ENCODE assay signal across 1 cellular context in the genomic region with DNA sequence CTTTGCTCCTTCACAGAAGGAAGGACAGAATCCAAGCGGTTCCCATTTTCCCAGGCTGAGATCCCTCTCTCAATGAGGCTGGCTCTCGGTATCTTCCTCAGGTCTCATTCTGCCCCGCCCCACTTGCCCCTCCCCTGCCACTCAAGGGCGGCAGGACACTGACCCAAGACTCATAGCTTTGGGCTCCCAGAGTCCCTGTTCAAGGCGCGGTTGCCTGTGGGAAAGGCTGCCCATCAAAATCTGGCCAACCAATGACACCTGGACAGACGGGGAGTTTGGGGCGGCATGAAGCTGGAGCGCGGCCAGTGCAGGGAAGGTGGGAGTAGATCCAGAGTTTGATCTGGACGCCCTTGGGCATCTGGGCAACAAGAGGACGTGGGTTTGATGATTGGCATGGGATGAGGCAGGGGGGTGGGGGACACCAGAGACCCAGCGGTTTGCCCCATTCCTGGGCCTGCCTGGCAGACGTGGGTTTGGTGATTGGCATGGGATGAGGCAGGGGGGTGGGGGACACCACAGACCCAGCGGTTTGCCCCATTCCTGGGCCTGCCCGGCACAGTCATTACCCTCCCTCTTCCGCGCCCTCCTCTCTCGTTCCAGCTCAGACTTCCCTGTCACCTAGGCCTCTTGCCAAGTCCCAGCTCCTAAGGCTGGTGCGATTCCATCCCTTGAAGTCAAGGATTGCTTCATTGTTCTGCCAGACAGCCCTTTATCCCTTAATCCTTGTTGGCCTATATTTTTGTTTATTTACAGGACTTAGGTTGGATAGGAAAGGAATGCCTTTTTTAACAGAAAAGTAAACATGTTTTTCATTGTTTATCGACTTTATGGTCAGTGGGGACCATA.
TF ChIP-seq lines count a peak whose summit lies in the region.

No MANE protein-coding gene starts in this region.

TF ChIP-seq in HepG2, 621 proteins besides CTCF, POLR2A, EP300 and RAD21 (continued from another document and continues in another):
- TF ChIP-seq, protein P1, sequence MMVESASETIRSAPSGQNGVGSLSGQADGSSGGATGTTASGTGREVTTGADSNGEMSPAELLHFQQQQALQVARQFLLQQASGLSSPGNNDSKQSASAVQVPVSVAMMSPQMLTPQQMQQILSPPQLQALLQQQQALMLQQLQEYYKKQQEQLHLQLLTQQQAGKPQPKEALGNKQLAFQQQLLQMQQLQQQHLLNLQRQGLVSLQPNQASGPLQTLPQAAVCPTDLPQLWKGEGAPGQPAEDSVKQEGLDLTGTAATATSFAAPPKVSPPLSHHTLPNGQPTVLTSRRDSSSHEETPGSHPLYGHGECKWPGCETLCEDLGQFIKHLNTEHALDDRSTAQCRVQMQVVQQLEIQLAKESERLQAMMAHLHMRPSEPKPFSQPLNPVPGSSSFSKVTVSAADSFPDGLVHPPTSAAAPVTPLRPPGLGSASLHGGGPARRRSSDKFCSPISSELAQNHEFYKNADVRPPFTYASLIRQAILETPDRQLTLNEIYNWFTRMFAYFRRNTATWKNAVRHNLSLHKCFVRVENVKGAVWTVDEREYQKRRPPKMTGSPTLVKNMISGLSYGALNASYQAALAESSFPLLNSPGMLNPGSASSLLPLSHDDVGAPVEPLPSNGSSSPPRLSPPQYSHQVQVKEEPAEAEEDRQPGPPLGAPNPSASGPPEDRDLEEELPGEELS (CRISPR knock-in tag; IDR thresholded peaks at IDR 0.05), result no peak
- TF ChIP-seq TARDBP (CRISPR knock-in tag; IDR thresholded peaks at IDR 0.05), result 0 out of 2 replicates have a peak, but pooled peaks have one; percentile 35
- peak; percentile 63 for TF ChIP-seq NCOA2 (CRISPR knock-in tag; IDR thresholded peaks at IDR 0.05)
- peak; percentile 1; the same call in 1 of the 2 replicates for TF ChIP-seq MIXL1 (CRISPR knock-in tag; IDR thresholded peaks at IDR 0.05)
- TF ChIP-seq, protein P2, sequence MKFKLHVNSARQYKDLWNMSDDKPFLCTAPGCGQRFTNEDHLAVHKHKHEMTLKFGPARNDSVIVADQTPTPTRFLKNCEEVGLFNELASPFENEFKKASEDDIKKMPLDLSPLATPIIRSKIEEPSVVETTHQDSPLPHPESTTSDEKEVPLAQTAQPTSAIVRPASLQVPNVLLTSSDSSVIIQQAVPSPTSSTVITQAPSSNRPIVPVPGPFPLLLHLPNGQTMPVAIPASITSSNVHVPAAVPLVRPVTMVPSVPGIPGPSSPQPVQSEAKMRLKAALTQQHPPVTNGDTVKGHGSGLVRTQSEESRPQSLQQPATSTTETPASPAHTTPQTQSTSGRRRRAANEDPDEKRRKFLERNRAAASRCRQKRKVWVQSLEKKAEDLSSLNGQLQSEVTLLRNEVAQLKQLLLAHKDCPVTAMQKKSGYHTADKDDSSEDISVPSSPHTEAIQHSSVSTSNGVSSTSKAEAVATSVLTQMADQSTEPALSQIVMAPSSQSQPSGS (CRISPR knock-in tag; IDR thresholded peaks at IDR 0.05), result no peak
- no peak for TF ChIP-seq KLF16 (CRISPR knock-in tag; IDR thresholded peaks at IDR 0.05)
- TF ChIP-seq, protein P3, sequence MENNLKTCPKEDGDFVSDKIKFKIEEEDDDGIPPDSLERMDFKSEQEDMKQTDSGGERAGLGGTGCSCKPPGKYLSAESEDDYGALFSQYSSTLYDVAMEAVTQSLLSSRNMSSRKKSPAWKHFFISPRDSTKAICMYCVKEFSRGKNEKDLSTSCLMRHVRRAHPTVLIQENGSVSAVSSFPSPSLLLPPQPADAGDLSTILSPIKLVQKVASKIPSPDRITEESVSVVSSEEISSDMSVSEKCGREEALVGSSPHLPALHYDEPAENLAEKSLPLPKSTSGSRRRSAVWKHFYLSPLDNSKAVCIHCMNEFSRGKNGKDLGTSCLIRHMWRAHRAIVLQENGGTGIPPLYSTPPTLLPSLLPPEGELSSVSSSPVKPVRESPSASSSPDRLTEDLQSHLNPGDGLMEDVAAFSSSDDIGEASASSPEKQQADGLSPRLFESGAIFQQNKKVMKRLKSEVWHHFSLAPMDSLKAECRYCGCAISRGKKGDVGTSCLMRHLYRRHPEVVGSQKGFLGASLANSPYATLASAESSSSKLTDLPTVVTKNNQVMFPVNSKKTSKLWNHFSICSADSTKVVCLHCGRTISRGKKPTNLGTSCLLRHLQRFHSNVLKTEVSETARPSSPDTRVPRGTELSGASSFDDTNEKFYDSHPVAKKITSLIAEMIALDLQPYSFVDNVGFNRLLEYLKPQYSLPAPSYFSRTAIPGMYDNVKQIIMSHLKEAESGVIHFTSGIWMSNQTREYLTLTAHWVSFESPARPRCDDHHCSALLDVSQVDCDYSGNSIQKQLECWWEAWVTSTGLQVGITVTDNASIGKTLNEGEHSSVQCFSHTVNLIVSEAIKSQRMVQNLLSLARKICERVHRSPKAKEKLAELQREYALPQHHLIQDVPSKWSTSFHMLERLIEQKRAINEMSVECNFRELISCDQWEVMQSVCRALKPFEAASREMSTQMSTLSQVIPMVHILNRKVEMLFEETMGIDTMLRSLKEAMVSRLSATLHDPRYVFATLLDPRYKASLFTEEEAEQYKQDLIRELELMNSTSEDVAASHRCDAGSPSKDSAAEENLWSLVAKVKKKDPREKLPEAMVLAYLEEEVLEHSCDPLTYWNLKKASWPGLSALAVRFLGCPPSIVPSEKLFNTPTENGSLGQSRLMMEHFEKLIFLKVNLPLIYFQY (CRISPR knock-in tag; IDR thresholded peaks at IDR 0.05; ENCODE audit: borderline replicate concordance), result 0 out of 2 replicates have a peak, but pooled peaks have one; percentile 5
- TF ChIP-seq NONO (IDR thresholded peaks at IDR 0.05), result no peak
- peak; percentile 64; the same call in 1 of the 2 replicates for TF ChIP-seq NONO (CRISPR knock-in tag; conservative IDR thresholded peaks at IDR 0.05)
- no peak for TF ChIP-seq ZNF501 (CRISPR knock-in tag; IDR thresholded peaks at IDR 0.05)
- 0 out of 2 replicates have a peak, but pooled peaks have one; percentile 9 for TF ChIP-seq ZNF292 (CRISPR knock-in tag; IDR thresholded peaks at IDR 0.05; ENCODE audit: borderline replicate concordance, low read depth)
- TF ChIP-seq, protein P4, sequence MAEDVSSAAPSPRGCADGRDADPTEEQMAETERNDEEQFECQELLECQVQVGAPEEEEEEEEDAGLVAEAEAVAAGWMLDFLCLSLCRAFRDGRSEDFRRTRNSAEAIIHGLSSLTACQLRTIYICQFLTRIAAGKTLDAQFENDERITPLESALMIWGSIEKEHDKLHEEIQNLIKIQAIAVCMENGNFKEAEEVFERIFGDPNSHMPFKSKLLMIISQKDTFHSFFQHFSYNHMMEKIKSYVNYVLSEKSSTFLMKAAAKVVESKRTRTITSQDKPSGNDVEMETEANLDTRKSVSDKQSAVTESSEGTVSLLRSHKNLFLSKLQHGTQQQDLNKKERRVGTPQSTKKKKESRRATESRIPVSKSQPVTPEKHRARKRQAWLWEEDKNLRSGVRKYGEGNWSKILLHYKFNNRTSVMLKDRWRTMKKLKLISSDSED (CRISPR knock-in tag; IDR thresholded peaks at IDR 0.05), result no peak
- TF ChIP-seq SALL1 (CRISPR knock-in tag; IDR thresholded peaks at IDR 0.05), result peak; percentile 39; the same call in 1 of the 2 replicates
- TF ChIP-seq, protein P5, sequence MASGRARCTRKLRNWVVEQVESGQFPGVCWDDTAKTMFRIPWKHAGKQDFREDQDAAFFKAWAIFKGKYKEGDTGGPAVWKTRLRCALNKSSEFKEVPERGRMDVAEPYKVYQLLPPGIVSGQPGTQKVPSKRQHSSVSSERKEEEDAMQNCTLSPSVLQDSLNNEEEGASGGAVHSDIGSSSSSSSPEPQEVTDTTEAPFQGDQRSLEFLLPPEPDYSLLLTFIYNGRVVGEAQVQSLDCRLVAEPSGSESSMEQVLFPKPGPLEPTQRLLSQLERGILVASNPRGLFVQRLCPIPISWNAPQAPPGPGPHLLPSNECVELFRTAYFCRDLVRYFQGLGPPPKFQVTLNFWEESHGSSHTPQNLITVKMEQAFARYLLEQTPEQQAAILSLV (CRISPR knock-in tag; IDR thresholded peaks at IDR 0.05; ENCODE audit: borderline replicate concordance), result 0 out of 2 replicates have a peak, but pooled peaks have one; percentile 8
- TF ChIP-seq HOXD1 (CRISPR knock-in tag; IDR thresholded peaks at IDR 0.05), result no peak
- peak; percentile 60; the same call in 1 of the 2 replicates for TF ChIP-seq HHEX (CRISPR knock-in tag; IDR thresholded peaks at IDR 0.05)
- 0 out of 2 replicates have a peak, but pooled peaks have one; percentile 6 for TF ChIP-seq ARNTL (CRISPR knock-in tag; IDR thresholded peaks at IDR 0.05)
- TF ChIP-seq GLI4 (CRISPR knock-in tag; IDR thresholded peaks at IDR 0.05; ENCODE audit: borderline replicate concordance), result 0 out of 2 replicates have a peak, but pooled peaks have one; percentile 11
- peak; percentile 64 for TF ChIP-seq FOXA3 (CRISPR knock-in tag; IDR thresholded peaks at IDR 0.05)
- TF ChIP-seq, protein P6, sequence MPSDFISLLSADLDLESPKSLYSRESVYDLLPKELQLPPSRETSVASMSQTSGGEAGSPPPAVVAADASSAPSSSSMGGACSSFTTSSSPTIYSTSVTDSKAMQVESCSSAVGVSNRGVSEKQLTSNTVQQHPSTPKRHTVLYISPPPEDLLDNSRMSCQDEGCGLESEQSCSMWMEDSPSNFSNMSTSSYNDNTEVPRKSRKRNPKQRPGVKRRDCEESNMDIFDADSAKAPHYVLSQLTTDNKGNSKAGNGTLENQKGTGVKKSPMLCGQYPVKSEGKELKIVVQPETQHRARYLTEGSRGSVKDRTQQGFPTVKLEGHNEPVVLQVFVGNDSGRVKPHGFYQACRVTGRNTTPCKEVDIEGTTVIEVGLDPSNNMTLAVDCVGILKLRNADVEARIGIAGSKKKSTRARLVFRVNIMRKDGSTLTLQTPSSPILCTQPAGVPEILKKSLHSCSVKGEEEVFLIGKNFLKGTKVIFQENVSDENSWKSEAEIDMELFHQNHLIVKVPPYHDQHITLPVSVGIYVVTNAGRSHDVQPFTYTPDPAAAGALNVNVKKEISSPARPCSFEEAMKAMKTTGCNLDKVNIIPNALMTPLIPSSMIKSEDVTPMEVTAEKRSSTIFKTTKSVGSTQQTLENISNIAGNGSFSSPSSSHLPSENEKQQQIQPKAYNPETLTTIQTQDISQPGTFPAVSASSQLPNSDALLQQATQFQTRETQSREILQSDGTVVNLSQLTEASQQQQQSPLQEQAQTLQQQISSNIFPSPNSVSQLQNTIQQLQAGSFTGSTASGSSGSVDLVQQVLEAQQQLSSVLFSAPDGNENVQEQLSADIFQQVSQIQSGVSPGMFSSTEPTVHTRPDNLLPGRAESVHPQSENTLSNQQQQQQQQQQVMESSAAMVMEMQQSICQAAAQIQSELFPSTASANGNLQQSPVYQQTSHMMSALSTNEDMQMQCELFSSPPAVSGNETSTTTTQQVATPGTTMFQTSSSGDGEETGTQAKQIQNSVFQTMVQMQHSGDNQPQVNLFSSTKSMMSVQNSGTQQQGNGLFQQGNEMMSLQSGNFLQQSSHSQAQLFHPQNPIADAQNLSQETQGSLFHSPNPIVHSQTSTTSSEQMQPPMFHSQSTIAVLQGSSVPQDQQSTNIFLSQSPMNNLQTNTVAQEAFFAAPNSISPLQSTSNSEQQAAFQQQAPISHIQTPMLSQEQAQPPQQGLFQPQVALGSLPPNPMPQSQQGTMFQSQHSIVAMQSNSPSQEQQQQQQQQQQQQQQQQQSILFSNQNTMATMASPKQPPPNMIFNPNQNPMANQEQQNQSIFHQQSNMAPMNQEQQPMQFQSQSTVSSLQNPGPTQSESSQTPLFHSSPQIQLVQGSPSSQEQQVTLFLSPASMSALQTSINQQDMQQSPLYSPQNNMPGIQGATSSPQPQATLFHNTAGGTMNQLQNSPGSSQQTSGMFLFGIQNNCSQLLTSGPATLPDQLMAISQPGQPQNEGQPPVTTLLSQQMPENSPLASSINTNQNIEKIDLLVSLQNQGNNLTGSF (CRISPR knock-in tag; IDR thresholded peaks at IDR 0.05), result peak; percentile 4; the same call in 1 of the 2 replicates
- TF ChIP-seq ZNF121 (CRISPR knock-in tag; IDR thresholded peaks at IDR 0.05), result 0 out of 2 replicates have a peak, but pooled peaks have one; percentile 33
- no peak for TF ChIP-seq ZSCAN29 (CRISPR knock-in tag; conservative IDR thresholded peaks at IDR 0.05)
- TF ChIP-seq FOXP1 (IDR thresholded peaks at IDR 0.05), result no peak
- peak; percentile 64 for TF ChIP-seq FOXP1 (CRISPR knock-in tag; IDR thresholded peaks at IDR 0.05)
- peak; percentile 13; the same call in 1 of the 2 replicates for TF ChIP-seq ERF (CRISPR knock-in tag; IDR thresholded peaks at IDR 0.05)
- TF ChIP-seq ZNF431 (CRISPR knock-in tag; IDR thresholded peaks at IDR 0.05; ENCODE audit: borderline replicate concordance, low read depth), result 0 out of 2 replicates have a peak, but pooled peaks have one; percentile 50
- TF ChIP-seq SOX6 (IDR thresholded peaks at IDR 0.05), result no peak
- peak; percentile 81 for TF ChIP-seq SOX6 (CRISPR knock-in tag; IDR thresholded peaks at IDR 0.05)
- peak; percentile 20 for TF ChIP-seq PHF5A (CRISPR knock-in tag; IDR thresholded peaks at IDR 0.05; ENCODE audit: low read depth, unreplicated experiment)
- peak; percentile 75 for TF ChIP-seq CEBPG (CRISPR knock-in tag; IDR thresholded peaks at IDR 0.05)
- TF ChIP-seq ETV5 (CRISPR knock-in tag; IDR thresholded peaks at IDR 0.05; ENCODE audit: borderline replicate concordance), result no peak
- TF ChIP-seq ZSCAN31 (CRISPR knock-in tag; IDR thresholded peaks at IDR 0.05; ENCODE audit: low read depth), result 0 out of 2 replicates have a peak, but pooled peaks have one; percentile 57
- peak; percentile 27; the same call in 1 of the 2 replicates for TF ChIP-seq RXRB (CRISPR knock-in tag; IDR thresholded peaks at IDR 0.05; ENCODE audit: borderline replicate concordance)
- peak; percentile 34 for TF ChIP-seq CEBPB (IDR thresholded peaks at IDR 0.05; ENCODE audit: borderline replicate concordance, low read depth, low read length)
- TF ChIP-seq BORCS8-MEF2B (CRISPR knock-in tag; IDR thresholded peaks at IDR 0.05), result 0 out of 2 replicates have a peak, but pooled peaks have one; percentile 8
- TF ChIP-seq MED1 (CRISPR knock-in tag; IDR thresholded peaks at IDR 0.05), result peak; percentile 45; the same call in 1 of the 2 replicates
- TF ChIP-seq, protein P7, sequence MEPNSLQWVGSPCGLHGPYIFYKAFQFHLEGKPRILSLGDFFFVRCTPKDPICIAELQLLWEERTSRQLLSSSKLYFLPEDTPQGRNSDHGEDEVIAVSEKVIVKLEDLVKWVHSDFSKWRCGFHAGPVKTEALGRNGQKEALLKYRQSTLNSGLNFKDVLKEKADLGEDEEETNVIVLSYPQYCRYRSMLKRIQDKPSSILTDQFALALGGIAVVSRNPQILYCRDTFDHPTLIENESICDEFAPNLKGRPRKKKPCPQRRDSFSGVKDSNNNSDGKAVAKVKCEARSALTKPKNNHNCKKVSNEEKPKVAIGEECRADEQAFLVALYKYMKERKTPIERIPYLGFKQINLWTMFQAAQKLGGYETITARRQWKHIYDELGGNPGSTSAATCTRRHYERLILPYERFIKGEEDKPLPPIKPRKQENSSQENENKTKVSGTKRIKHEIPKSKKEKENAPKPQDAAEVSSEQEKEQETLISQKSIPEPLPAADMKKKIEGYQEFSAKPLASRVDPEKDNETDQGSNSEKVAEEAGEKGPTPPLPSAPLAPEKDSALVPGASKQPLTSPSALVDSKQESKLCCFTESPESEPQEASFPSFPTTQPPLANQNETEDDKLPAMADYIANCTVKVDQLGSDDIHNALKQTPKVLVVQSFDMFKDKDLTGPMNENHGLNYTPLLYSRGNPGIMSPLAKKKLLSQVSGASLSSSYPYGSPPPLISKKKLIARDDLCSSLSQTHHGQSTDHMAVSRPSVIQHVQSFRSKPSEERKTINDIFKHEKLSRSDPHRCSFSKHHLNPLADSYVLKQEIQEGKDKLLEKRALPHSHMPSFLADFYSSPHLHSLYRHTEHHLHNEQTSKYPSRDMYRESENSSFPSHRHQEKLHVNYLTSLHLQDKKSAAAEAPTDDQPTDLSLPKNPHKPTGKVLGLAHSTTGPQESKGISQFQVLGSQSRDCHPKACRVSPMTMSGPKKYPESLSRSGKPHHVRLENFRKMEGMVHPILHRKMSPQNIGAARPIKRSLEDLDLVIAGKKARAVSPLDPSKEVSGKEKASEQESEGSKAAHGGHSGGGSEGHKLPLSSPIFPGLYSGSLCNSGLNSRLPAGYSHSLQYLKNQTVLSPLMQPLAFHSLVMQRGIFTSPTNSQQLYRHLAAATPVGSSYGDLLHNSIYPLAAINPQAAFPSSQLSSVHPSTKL (CRISPR knock-in tag; IDR thresholded peaks at IDR 0.05), result peak; percentile 65
- TF ChIP-seq SIN3B (IDR thresholded peaks at IDR 0.05; ENCODE audit: low read length), result no peak
